In genomic region chr11:115659061-115659963, GRCh38 we compare ENCODE assay signal across 9 cellular contexts.
A peak's percentile ranks its signal among the peaks of the same experiment; 100 is the strongest.
DNase-seq lines count a peak whose midpoint lies in the region; ATAC-seq and TF ChIP-seq lines count a peak whose summit lies in the region.
"Had no signal": no experiment of that assay in that cellular context is flagged by ENCODE, and none has a peak within 500 bp of the region (broad histone marks: within the 10 kb centered on the region; RNA-seq: fewer than 3 reads in every experiment).

No MANE protein-coding gene starts in this region.

- peaks cover 15% of the 10 kb centered on the region for H3K4me1 Mint-ChIP-seq in nephron

- H3K36me3 Mint-ChIP-seq in nephron (ENCODE audit: low read depth), result no peaks in the 10 kb centered on the region

- peaks cover 2% of the 10 kb centered on the region for H3K9me3 Mint-ChIP-seq in nephron

- H3K4me3 ChIP-seq in epithelial cell of proximal tubule (ENCODE audit: low read depth, low read length), result peak overlapping the region; percentile 57

- DNase-seq in AG20443 (ENCODE audit: low spot score) (peak; percentile 71), NCI-H146 treated with DMSO at 0.1 percent for 48 hours (lab: John Stamatoyannopoulos, UW; ENCODE audit: unreplicated experiment) (peak; percentile 55), epithelial cell of proximal tubule (ENCODE audit: low read depth) (no peak), NCI-H524 treated with DMSO at 0.1 percent for 48 hours (lab: John Stamatoyannopoulos, UW) (no peak), amniotic stem cell (lab: John Stamatoyannopoulos, UW) (no peak)
- DNase-seq in activated effector memory CD4-positive, alpha-beta T cell treated with anti-CD3 and anti-CD28 coated beads, Interleukin-2, amount 50 U/mL, for 16 hours, result no peak
- DNase-seq: activated CD4-positive, CD25-positive, alpha-beta regulatory T cell had no signal

- peaks cover 69% of the 10 kb centered on the region for H3K27me3 Mint-ChIP-seq in nephron (ENCODE audit: low read depth)

- no peak for ATAC-seq in GM18498 (IDR thresholded peaks at IDR 0.05; ENCODE audit: unreplicated experiment)

- peak overlapping the region; percentile 6 to 45 (median 27) for H3K27ac Mint-ChIP-seq in nephron

- H3K4me3 Mint-ChIP-seq in nephron, result peak overlapping the region; percentile 80 to 86 (median 83)

- TF ChIP-seq CTCF in epithelial cell of proximal tubule (conservative IDR thresholded peaks at IDR 0.05; ENCODE audit: low read depth, low read length) (no peak), nephron (IDR thresholded peaks at IDR 0.05; ENCODE audit: unreplicated experiment in 3 of 3) (no peak)

Comparison
In these comparisons a context has a peak if more than half of its experiments do, and no peak if none do; other contexts are left out.
1. DNase-seq: peak in AG20443 (single experiment) and NCI-H146 treated with DMSO at 0.1 percent for 48 hours (single experiment); none in epithelial cell of proximal tubule (single experiment), NCI-H524 treated with DMSO at 0.1 percent for 48 hours (single experiment), amniotic stem cell (single experiment) and activated effector memory CD4-positive, alpha-beta T cell treated with anti-CD3 and anti-CD28 coated beads, Interleukin-2, amount 50 U/mL, for 16 hours (single experiment).